ENCODE assay signal across 8 cellular contexts in the genomic region with DNA sequence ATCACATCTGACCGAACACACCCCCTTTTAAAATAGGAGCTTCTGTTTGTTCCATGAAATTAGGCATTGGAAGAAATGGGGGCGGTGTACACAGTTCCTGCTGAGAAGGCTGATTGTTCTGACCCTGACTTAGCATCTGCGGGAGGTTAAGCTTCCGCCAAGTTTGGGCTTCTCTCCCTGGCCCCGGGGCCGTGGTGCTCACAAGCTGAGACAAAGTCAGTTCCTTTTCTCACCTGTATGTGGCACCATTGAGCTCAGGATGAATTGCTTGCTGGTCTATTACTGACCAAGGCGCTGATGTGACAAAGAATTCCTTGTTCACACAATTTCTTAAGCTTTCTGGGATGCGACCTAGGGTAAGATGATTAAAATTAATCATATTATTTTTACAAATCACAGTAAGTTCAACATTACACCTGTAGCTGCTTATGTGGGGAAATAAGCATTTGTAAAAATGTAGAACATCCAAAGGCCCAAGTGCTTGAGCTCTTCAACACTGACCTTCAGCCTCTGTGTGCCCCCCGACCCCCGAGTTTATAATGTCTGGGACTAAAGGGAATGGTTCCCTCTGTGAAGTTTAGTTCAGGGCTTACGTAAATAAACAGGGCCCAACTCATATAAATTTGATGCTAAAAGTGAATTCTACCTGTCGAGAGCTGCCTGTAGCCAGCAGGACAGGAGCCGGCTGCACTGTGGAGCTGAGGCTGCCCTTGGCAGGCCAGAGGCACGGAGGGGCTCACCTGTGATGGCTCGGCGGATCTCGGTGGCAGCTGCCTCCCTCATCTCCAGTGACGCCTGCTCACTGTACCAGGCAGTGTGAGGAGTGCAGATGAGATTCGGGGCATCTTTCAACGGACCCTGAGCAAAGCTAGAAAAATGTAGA. TPM values are rescaled to one million over a fixed set of nuclear protein-coding genes. Genes with fewer than 3 reads are reported as not detected.
DNase-seq lines count a peak whose midpoint lies in the region; ATAC-seq, FAIRE-seq and TF ChIP-seq lines count a peak whose summit lies in the region.

No MANE protein-coding gene starts in this region.

- H3K4me1 ChIP-seq in OCI-LY3 (ENCODE audit: low read length) (peaks cover 13% of the 10 kb centered on the region; the same call in 1 of the 2 replicates), colonic mucosa (no peaks in the 10 kb centered on the region), HepG2 (ENCODE audit: insufficient read depth, low read length) (peaks cover 3% of the 10 kb centered on the region; the same call in 1 of the 2 replicates)

- peak; percentile 90 for FAIRE-seq in HepG2 (lab: Jason Lieb, UNC)

- H3K4me2 ChIP-seq in OCI-LY3 (ENCODE audit: low read length) (no peak overlapping the region), HepG2 (ENCODE audit: low read depth, low read length) (no peak overlapping the region)

- 0 out of 2 replicates have a peak, but pooled peaks have one; percentile 19 for TF ChIP-seq RAD21 in HepG2 (CRISPR knock-in tag; IDR thresholded peaks at IDR 0.05)

- H3K79me2 ChIP-seq in OCI-LY3 (ENCODE audit: low read length): no peaks in the 10 kb centered on the region
- H3K79me2 ChIP-seq in HepG2 (ENCODE audit: insufficient read depth, low read length): no peaks in the 10 kb centered on the region

- ATAC-seq in HG02852 (IDR thresholded peaks at IDR 0.05; ENCODE audit: unreplicated experiment) (peak; percentile 52), HepG2 (peak; percentile 66), HG03139 (IDR thresholded peaks at IDR 0.05; ENCODE audit: unreplicated experiment) (no peak)

- no peaks in the 10 kb centered on the region for H3K9me3 ChIP-seq in OCI-LY3 (ENCODE audit: insufficient read depth, low read length)
- H3K9me3 ChIP-seq in colonic mucosa: no peaks in the 10 kb centered on the region
- no peaks in the 10 kb centered on the region for H3K9me3 ChIP-seq in HepG2 (ENCODE audit: low read length)

- no peak for TF ChIP-seq POLR2A in HepG2 (IDR thresholded peaks at IDR 0.05; ENCODE audit: insufficient read depth in 1 of 2, low read depth in 2 of 2, low read length in 2 of 2)

- H2AFZ ChIP-seq in OCI-LY3 (ENCODE audit: low read depth, low read length) (no peak overlapping the region), HepG2 (ENCODE audit: low read length) (no peak overlapping the region)

- DNase-seq in activated CD8-positive, alpha-beta memory T cell treated with anti-CD3 and anti-CD28 coated beads for 24 hours: peak; percentile 58
- no peak for DNase-seq in activated CD8-positive, alpha-beta memory T cell treated with anti-CD3 and anti-CD28 coated beads, Interleukin-2, amount 50 U/mL, for 4 hours
- DNase-seq in colonic mucosa (peak; percentile 77), HepG2 (ENCODE audit: low spot score) (peak; percentile 47)

- TF ChIP-seq EP300 in HepG2 (IDR thresholded peaks at IDR 0.05; ENCODE audit: low read depth in 2 of 2, low read length in 2 of 2) (no peak), HepG2 (CRISPR knock-in tag; IDR thresholded peaks at IDR 0.05; ENCODE audit: borderline replicate concordance) (no peak)

- H3K36me3 ChIP-seq in OCI-LY3 (replicated peaks; ENCODE audit: low read depth, low read length) (no peaks in the 10 kb centered on the region), colonic mucosa (peaks cover 2% of the 10 kb centered on the region), HepG2 (replicated peaks in 1 of 2; ENCODE audit: control insufficient read depth in 1 of 2, insufficient read depth in 2 of 2, low read length in 2 of 2) (peaks cover 0 to 2% of the 10 kb centered on the region in 2 experiments; a peak in 1 of 5 replicates)

- in situ Hi-C loops in HepG2 (cut with HindIII; ENCODE audit: extremely low pct_ligation_motif_present, low pct_unique_long_range_greater_than_20kb): no loop called here

- WGBS in HepG2 (ENCODE audit: low lambda C conversion rate): 63% methylated on average over 19 of the region's 20 CpGs

- TF ChIP-seq CTCF in OCI-LY3 (IDR thresholded peaks at IDR 0.05; ENCODE audit: low read depth, low read length) (peak; percentile 46), colonic mucosa (IDR thresholded peaks at IDR 0.05) (peak; percentile 70), HepG2 (CRISPR knock-in tag; IDR thresholded peaks at IDR 0.05) (peak; percentile 70)

- H3K27ac ChIP-seq in OCI-LY3 (ENCODE audit: low read length) (no peak overlapping the region), colonic mucosa (no peak overlapping the region), HepG2 (ENCODE audit: extremely low read length, insufficient read depth, low read length) (no peak overlapping the region), temporal lobe (ENCODE audit: low read depth, low read length) (peak overlapping the region; percentile 51)

- POLR2A ChIA-PET in HepG2 (lab: Yijun Ruan, JAX): no interaction called here

- H3K4me3 ChIP-seq in OCI-LY3 (ENCODE audit: low read length): no peak overlapping the region
- H3K4me3 ChIP-seq in colonic mucosa: no peak overlapping the region
- H3K4me3 ChIP-seq in HepG2 (replicated peaks in 1 of 3; ENCODE audit: insufficient read depth in 1 of 3, low read depth in 2 of 3, low read length in 3 of 3): no peak overlapping the region

- no peaks in the 10 kb centered on the region for H3K27me3 ChIP-seq in OCI-LY3 (ENCODE audit: low read depth, low read length)
- H3K27me3 ChIP-seq in colonic mucosa: no peaks in the 10 kb centered on the region
- H3K27me3 ChIP-seq in HepG2 (ENCODE audit: control insufficient read depth in 1 of 2, insufficient read depth in 2 of 2, low read length in 2 of 2): peaks cover 1 to 10% of the 10 kb centered on the region in 2 experiments; a peak in 2 of 5 replicates

- no TSS peak for BruUV-seq in HepG2 (replicated peaks; lab: Mats Ljungman, UMichigan)

- H3K9ac ChIP-seq in OCI-LY3 (ENCODE audit: low read length) (no peak overlapping the region), colonic mucosa (ENCODE audit: low read depth in 2 of 2, low read length in 2 of 2) (peak overlapping the region in 1 of 2 donors; percentile 24), HepG2 (ENCODE audit: insufficient read depth, low read depth, low read length) (no peak overlapping the region)

- H4K20me1 ChIP-seq in OCI-LY3 (ENCODE audit: insufficient read depth, low read length): peaks cover 3% of the 10 kb centered on the region; the same call in 1 of the 2 replicates
- no peaks in the 10 kb centered on the region; the same call in 1 of the 2 replicates for H4K20me1 ChIP-seq in HepG2 (ENCODE audit: insufficient read depth, low read length)

- intact Hi-C loops in colonic mucosa (cut with DNase I) (loop anchor here (5.0 kb wide), 1 partner anchor 70 kb away; no protein-coding TSS in a partner anchor), HepG2 (cut with micrococcal nuclease; ENCODE audit: unreplicated experiment) (no loop called here)

- CTCF ChIA-PET in HepG2 (lab: Yijun Ruan, JAX; ENCODE audit: low intra/inter-chr PET ratio, low total read pairs): no interaction called here

RNA-seq across cellular contexts. Expression of a gene that starts 50.8 kb away (rescaled TPM):
- total RNA-seq in colonic mucosa: 10 to 100 TPM in 1 of 2 donors, 1 to 10 TPM in 1; 8.4 to 13.1 TPM
- total RNA-seq in HepG2 (2016; rRNA removed; fragmentation: Illumina TruSeq; extraction: Trizol): 19.6 and 20.7 TPM in 2 replicates
- total RNA-seq in HepG2 (2016; cell fraction: cytosol; rRNA removed; fragmentation: Illumina TruSeq; extraction: Trizol; ENCODE audit: low read depth): 38.1 and 44.9 TPM in 2 replicates
- total RNA-seq in HepG2 (2016; cell fraction: insoluble cytoplasmic fraction; rRNA removed; fragmentation: Illumina TruSeq; extraction: Trizol): 19.4 and 21.1 TPM in 2 replicates
- total RNA-seq in HepG2 (2016; cell fraction: membrane; rRNA removed; fragmentation: Illumina TruSeq; extraction: Trizol): 26.2 and 28.8 TPM in 2 replicates
- 22.1 and 22.3 TPM in 2 replicates for total RNA-seq in HepG2 (2016; cell fraction: nucleus; rRNA removed; fragmentation: Illumina TruSeq; extraction: Trizol)
- 9.6 and 10.3 TPM in 2 replicates for polyA plus RNA-seq in HepG2 (2011; rRNA removed)
- 5.2 and 8.8 TPM in 2 replicates for polyA plus RNA-seq in HepG2 (2011; cell fraction: cytosol; rRNA removed)
- polyA plus RNA-seq in HepG2 (2011; cell fraction: nucleus; rRNA removed): 4.3 and 5.7 TPM in 2 replicates
- 13.8 and 15.9 TPM in 2 replicates for polyA plus RNA-seq in HepG2 (2012)
- 2.2 and 2.6 TPM in 2 replicates for polyA plus RNA-seq in HepG2 (2016; cell fraction: cytosol; fragmentation: Illumina TruSeq; extraction: Trizol; ENCODE audit: low read depth)
- 15.8 and 16.5 TPM in 2 replicates for polyA plus RNA-seq in HepG2 (2016; cell fraction: insoluble cytoplasmic fraction; fragmentation: Illumina TruSeq; extraction: Trizol; ENCODE audit: low read depth)
- 7.6 and 8.4 TPM in 2 replicates for polyA plus RNA-seq in HepG2 (2016; cell fraction: membrane; fragmentation: Illumina TruSeq; extraction: Trizol; ENCODE audit: low read depth)
- 18.8 and 21.5 TPM in 2 replicates for polyA plus RNA-seq in HepG2 (2016; cell fraction: nucleus; fragmentation: Illumina TruSeq; extraction: Trizol; ENCODE audit: insufficient read depth, low read depth)
- polyA minus RNA-seq in HepG2 (2011; rRNA and poly(A)+ RNA removed; ENCODE audit: low replicate concordance): 14.9 and 19.7 TPM in 2 replicates
- 15.5 and 21.6 TPM in 2 replicates for polyA minus RNA-seq in HepG2 (2011; cell fraction: cytosol; rRNA and poly(A)+ RNA removed)
- 30.3 and 31.8 TPM in 2 replicates for polyA minus RNA-seq in HepG2 (2011; cell fraction: nucleus; rRNA and poly(A)+ RNA removed)
- 53.6 TPM for total RNA-seq in temporal lobe
